15 cellular contexts compared by ENCODE assay signal in the genomic region with DNA sequence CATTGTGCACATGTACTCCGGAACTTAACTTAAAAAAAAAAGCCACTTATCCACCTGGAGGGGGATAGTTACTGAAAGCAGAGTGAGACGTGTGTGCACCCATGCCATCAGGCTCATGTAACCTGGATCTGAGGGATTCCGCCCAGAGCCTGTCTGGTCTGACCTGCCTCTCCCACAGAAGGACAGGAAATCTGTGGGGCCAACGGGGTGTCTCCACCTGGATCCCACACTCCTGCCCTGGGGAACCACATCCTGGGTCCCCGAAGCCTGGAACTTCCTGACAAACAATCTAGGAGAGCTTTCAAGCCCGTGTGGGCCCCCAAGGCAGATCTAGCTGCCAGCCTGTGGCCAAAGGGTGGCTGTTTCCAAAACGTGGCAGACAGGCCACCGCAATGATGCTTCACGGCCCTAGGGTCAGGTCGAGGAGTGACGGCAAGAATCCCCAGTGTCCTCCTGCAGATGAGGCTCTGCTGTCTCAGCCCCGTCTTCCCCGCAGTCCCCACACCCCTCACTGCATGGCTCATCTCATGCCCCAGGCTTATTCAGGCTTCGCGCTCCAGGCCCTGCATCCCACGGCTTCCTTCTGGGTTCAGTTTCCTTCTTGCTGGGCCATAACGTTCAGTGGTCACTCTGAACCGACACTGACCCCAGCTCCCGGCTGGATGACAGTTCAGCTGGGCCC.
"Had no signal": no experiment of that assay in that cellular context is flagged by ENCODE, and none has a peak within 500 bp of the region (broad histone marks: within the 10 kb centered on the region; RNA-seq: fewer than 3 reads in every experiment).

No MANE protein-coding gene starts in this region.

- H3K9me3 Mint-ChIP-seq: activated CD4-positive, alpha-beta T cell treated with anti-CD3 and anti-CD28 coated beads, Interleukin-2, amount 10 ng/mL, durations not matched to agents 24 days and 14 days; activated naive CD8-positive, alpha-beta T cell treated with anti-CD3 and anti-CD28 coated beads, Interleukin-2, amount 10 ng/mL, durations not matched to agents 7 days and 5 days; central memory CD8-positive, alpha-beta T cell; stimulated activated effector memory CD8-positive, alpha-beta T cell treated with anti-CD3 and anti-CD28 coated beads, Interleukin-12 subunit alpha, Interleukin-12 subunit beta, amount 100 ng/mL, for 72 hours had no signal

- H3K27ac ChIP-seq: foreskin keratinocyte, right lobe of liver had no signal

- H3K9me3 ChIP-seq: right lobe of liver had no signal

- H3K4me3 ChIP-seq: right lobe of liver had no signal

- DNase-seq: activated CD4-positive, alpha-beta T cell treated with anti-CD3 and anti-CD28 coated beads, Interleukin-2, amount 10 ng/mL, durations not matched to agents 24 days and 14 days; activated naive CD8-positive, alpha-beta T cell treated with anti-CD3 and anti-CD28 coated beads, Interleukin-2, amount 10 ng/mL, durations not matched to agents 7 days and 5 days; activated T-cell treated with anti-CD3 and anti-CD28 coated beads, Interleukin-2, amount 50 U/mL, for 4 hours; effector CD8-positive, alpha-beta T cell; foreskin keratinocyte; glutamatergic neuron; hypothalamus; mesendoderm; stimulated activated CD4-positive, alpha-beta T cell treated with anti-CD3 and anti-CD28 coated beads, Interleukin-2, amount 100 ng/mL, for 24 hours; T-helper 17 cell had no signal

- H3K27ac Mint-ChIP-seq: activated CD4-positive, alpha-beta T cell treated with anti-CD3 and anti-CD28 coated beads, Interleukin-2, amount 10 ng/mL, durations not matched to agents 24 days and 14 days; activated naive CD8-positive, alpha-beta T cell treated with anti-CD3 and anti-CD28 coated beads, Interleukin-2, amount 10 ng/mL, durations not matched to agents 7 days and 5 days; brain; nephron; stimulated activated effector memory CD8-positive, alpha-beta T cell treated with anti-CD3 and anti-CD28 coated beads, Interleukin-12 subunit alpha, Interleukin-12 subunit beta, amount 100 ng/mL, for 72 hours had no signal

- H3K4me1 ChIP-seq: foreskin keratinocyte, right lobe of liver had no signal

- ATAC-seq: activated T-cell treated with anti-CD3 and anti-CD28 coated beads, Interleukin-2, amount 50 U/mL, for 4 hours; foreskin keratinocyte; right lobe of liver; stimulated activated effector memory CD8-positive, alpha-beta T cell treated with anti-CD3 and anti-CD28 coated beads, Interleukin-12 subunit alpha, Interleukin-12 subunit beta, amount 100 ng/mL, for 72 hours; T-helper 17 cell had no signal

- H3K4me1 Mint-ChIP-seq: activated CD4-positive, alpha-beta T cell treated with anti-CD3 and anti-CD28 coated beads, Interleukin-2, amount 10 ng/mL, durations not matched to agents 24 days and 14 days; activated naive CD8-positive, alpha-beta T cell treated with anti-CD3 and anti-CD28 coated beads, Interleukin-2, amount 10 ng/mL, durations not matched to agents 7 days and 5 days; central memory CD8-positive, alpha-beta T cell; stimulated activated effector memory CD8-positive, alpha-beta T cell treated with anti-CD3 and anti-CD28 coated beads, Interleukin-12 subunit alpha, Interleukin-12 subunit beta, amount 100 ng/mL, for 72 hours had no signal

- H3K27me3 Mint-ChIP-seq: T-helper 17 cell had no signal

- H3K36me3 Mint-ChIP-seq: activated naive CD8-positive, alpha-beta T cell treated with anti-CD3 and anti-CD28 coated beads, Interleukin-2, amount 10 ng/mL, durations not matched to agents 7 days and 5 days; brain; stimulated activated effector memory CD8-positive, alpha-beta T cell treated with anti-CD3 and anti-CD28 coated beads, Interleukin-12 subunit alpha, Interleukin-12 subunit beta, amount 100 ng/mL, for 72 hours had no signal

- H3K27me3 ChIP-seq: right lobe of liver had no signal

- H3K4me3 Mint-ChIP-seq: activated CD4-positive, alpha-beta T cell treated with anti-CD3 and anti-CD28 coated beads, Interleukin-2, amount 10 ng/mL, durations not matched to agents 24 days and 14 days; activated naive CD8-positive, alpha-beta T cell treated with anti-CD3 and anti-CD28 coated beads, Interleukin-2, amount 10 ng/mL, durations not matched to agents 7 days and 5 days; activated T-cell treated with anti-CD3 and anti-CD28 coated beads, Interleukin-2, amount 50 U/mL, for 4 hours; brain; central memory CD8-positive, alpha-beta T cell; nephron; stimulated activated effector memory CD8-positive, alpha-beta T cell treated with anti-CD3 and anti-CD28 coated beads, Interleukin-12 subunit alpha, Interleukin-12 subunit beta, amount 100 ng/mL, for 72 hours; T-helper 17 cell had no signal

- H3K36me3 ChIP-seq: right lobe of liver had no signal
